1 cellular context compared by ENCODE assay signal in genomic region chr14:23469127-23469905, GRCh38.
TF ChIP-seq lines count a peak whose summit lies in the region.

Gene NGDN (plus strand): TSS chr14:23469703. CDS start chr14:23469716, 13 bp downstream.

TF ChIP-seq in HepG2, 621 proteins besides CTCF, POLR2A, EP300 and RAD21 (continued from another document and continues in another):
- TF ChIP-seq REST (IDR thresholded peaks at IDR 0.05; ENCODE audit: borderline replicate concordance in 1 of 2, low read depth in 1 of 2, low read length in 2 of 2) (peak in 1 of 2 experiments; percentile 68; a peak in 2 of 4 replicates), ZNF878 (CRISPR knock-in tag; IDR thresholded peaks at IDR 0.05) (no peak), TOPORS (CRISPR knock-in tag; IDR thresholded peaks at IDR 0.05) (peak; percentile 93), ZNF224 (CRISPR knock-in tag; IDR thresholded peaks at IDR 0.05) (peak; percentile 68; the same call in 1 of the 2 replicates), GATAD1 (CRISPR knock-in tag; IDR thresholded peaks at IDR 0.05) (peak; percentile 100), ZNF776 (CRISPR knock-in tag; IDR thresholded peaks at IDR 0.05) (no peak; the same call in 1 of the 2 replicates), TFAP4 (IDR thresholded peaks at IDR 0.05; ENCODE audit: borderline replicate concordance, low read depth) (peak; percentile 40; the same call in 1 of the 2 replicates), PRDM4 (CRISPR knock-in tag; IDR thresholded peaks at IDR 0.05; ENCODE audit: borderline replicate concordance) (peak; percentile 22; the same call in 1 of the 2 replicates), GLMP (CRISPR knock-in tag; IDR thresholded peaks at IDR 0.05; ENCODE audit: borderline replicate concordance) (no peak; the same call in 1 of the 2 replicates), SOX6 (IDR thresholded peaks at IDR 0.05) (no peak), SOX6 (CRISPR knock-in tag; IDR thresholded peaks at IDR 0.05) (peak; percentile 78), RFX5 (IDR thresholded peaks at IDR 0.05; ENCODE audit: low read depth, low read length) (peak; percentile 89), IRF9 (CRISPR knock-in tag; IDR thresholded peaks at IDR 0.05; ENCODE audit: borderline replicate concordance) (peak; percentile 60), CCDC6 (CRISPR knock-in tag; IDR thresholded peaks at IDR 0.05) (no peak; the same call in 1 of the 2 replicates), SALL1 (CRISPR knock-in tag; IDR thresholded peaks at IDR 0.05) (peak; percentile 95), ZNF24 (IDR thresholded peaks at IDR 0.05) (peak; percentile 51; the same call in 1 of the 2 replicates), ZNF607 (CRISPR knock-in tag; IDR thresholded peaks at IDR 0.05; ENCODE audit: borderline replicate concordance) (peak; percentile 97), ZNF234 (CRISPR knock-in tag; conservative IDR thresholded peaks at IDR 0.05) (0 out of 2 replicates have a peak, but pooled peaks have one; percentile 8), ATF4 (CRISPR knock-in tag; IDR thresholded peaks at IDR 0.05) (0 out of 4 replicates have a peak, but pooled peaks of 1 of the 2 experiments have one; percentile 10), AKNA (CRISPR knock-in tag; IDR thresholded peaks at IDR 0.05; ENCODE audit: borderline replicate concordance) (peak; percentile 39; the same call in 1 of the 2 replicates), SCMH1 (CRISPR knock-in tag; IDR thresholded peaks at IDR 0.05; ENCODE audit: borderline replicate concordance) (no peak), TBX2 (CRISPR knock-in tag; IDR thresholded peaks at IDR 0.05; ENCODE audit: borderline replicate concordance) (peak; percentile 94; the same call in 1 of the 2 replicates), TARDBP (CRISPR knock-in tag; IDR thresholded peaks at IDR 0.05) (peak; percentile 97), ZBTB7B (CRISPR knock-in tag; IDR thresholded peaks at IDR 0.05) (peak; percentile 78), ETV5 (CRISPR knock-in tag; IDR thresholded peaks at IDR 0.05; ENCODE audit: borderline replicate concordance) (peak; percentile 82; the same call in 1 of the 2 replicates), ATM (IDR thresholded peaks at IDR 0.05; ENCODE audit: borderline replicate concordance) (no peak), IKZF1 (IDR thresholded peaks at IDR 0.05) (no peak), HOXA5 (CRISPR knock-in tag; IDR thresholded peaks at IDR 0.05) (peak; percentile 88), ZNF253 (CRISPR knock-in tag; IDR thresholded peaks at IDR 0.05; ENCODE audit: borderline replicate concordance) (peak; percentile 63; the same call in 1 of the 2 replicates), ZBTB2 (CRISPR knock-in tag; IDR thresholded peaks at IDR 0.05; ENCODE audit: low read depth) (no peak), SNAI1 (CRISPR knock-in tag; IDR thresholded peaks at IDR 0.05; ENCODE audit: borderline replicate concordance) (no peak), ZNF317 (CRISPR knock-in tag; IDR thresholded peaks at IDR 0.05) (peak; percentile 72), ZNF512B (CRISPR knock-in tag; IDR thresholded peaks at IDR 0.05; ENCODE audit: borderline replicate concordance) (no peak), NFYC (CRISPR knock-in tag; IDR thresholded peaks at IDR 0.05) (peak; percentile 99), EHMT2 (IDR thresholded peaks at IDR 0.05; ENCODE audit: borderline replicate concordance, low read depth, low read length) (peak; percentile 98), RBM22 (optimal IDR thresholded peaks at IDR 0.05; ENCODE audit: low read length) (peak; percentile 71), FOXM1 (CRISPR knock-in tag; IDR thresholded peaks at IDR 0.05) (peak; percentile 54; the same call in 1 of the 2 replicates), PAF1 (CRISPR knock-in tag; IDR thresholded peaks at IDR 0.05) (no peak), ZFP1 (CRISPR knock-in tag; IDR thresholded peaks at IDR 0.05) (peak; percentile 39), ZNF552 (CRISPR knock-in tag; IDR thresholded peaks at IDR 0.05; ENCODE audit: borderline replicate concordance) (no peak), REXO4 (CRISPR knock-in tag; IDR thresholded peaks at IDR 0.05; ENCODE audit: borderline replicate concordance) (no peak)
